In the genomic region with DNA sequence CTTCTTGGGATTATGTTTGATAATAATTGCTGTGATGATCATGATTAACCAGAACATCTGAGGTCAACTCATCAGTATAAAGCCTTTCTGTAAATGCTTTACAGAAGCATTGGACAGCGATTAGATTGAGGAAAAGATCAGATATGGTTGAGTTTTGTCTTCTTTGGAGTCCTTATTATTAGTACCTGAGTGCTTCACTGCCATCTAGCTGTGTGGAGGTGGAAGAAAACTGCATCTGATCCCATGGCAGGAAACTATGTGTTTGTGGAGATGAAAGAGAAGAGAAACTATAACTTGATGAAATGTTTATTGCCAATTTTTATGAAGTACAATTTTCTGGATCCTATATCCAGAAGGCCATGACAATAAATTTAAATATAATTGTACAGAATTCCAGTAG, we compare ENCODE assay signal across 15 cellular contexts. TPM values are rescaled to one million over a fixed set of nuclear protein-coding genes. Genes with fewer than 3 reads are reported as not detected.
DNase-seq lines count a peak whose midpoint lies in the region; TF ChIP-seq lines count a peak whose summit lies in the region.
"Had no signal": no experiment of that assay in that cellular context is flagged by ENCODE, and none has a peak within 500 bp of the region (broad histone marks: within the 10 kb centered on the region; RNA-seq: fewer than 3 reads in every experiment).

No MANE protein-coding gene starts in this region.

- H3K27me3 ChIP-seq in trophoblast cell (ENCODE audit: insufficient read depth, low read length), result no peaks in the 10 kb centered on the region
- H3K27me3 ChIP-seq: BLaER1 treated with 17β-estradiol and CSF1 and Interleukin-3, amounts not matched to agents 10 nM and 100 nM; cardiac muscle cell had no signal

- no peak overlapping the region for H2AK5ac ChIP-seq in trophoblast cell (ENCODE audit: low read length)

- in situ Hi-C loops in ACHN (cut with HindIII; ENCODE audit: low pct_ligation_motif_present, low pct_unique_long_range_greater_than_20kb, low sequenced_read_pairs), result no loop called here
- in situ Hi-C loops in astrocyte of the spinal cord (cut with HindIII; ENCODE audit: low sequenced_read_pairs), result no loop called here

- H3K23ac ChIP-seq in trophoblast cell (ENCODE audit: low read length), result no peak overlapping the region

- no peaks in the 10 kb centered on the region for H3K79me2 ChIP-seq in trophoblast cell (ENCODE audit: control insufficient read depth, insufficient read depth, low read length, poor library complexity)

- no peak overlapping the region for H4K91ac ChIP-seq in trophoblast cell (ENCODE audit: low read depth, low read length)

- H3K4me1 ChIP-seq in trophoblast cell (ENCODE audit: control insufficient read depth in 1 of 2, insufficient read depth in 2 of 2, low read length in 2 of 2), result no peaks in the 10 kb centered on the region
- H3K4me1 ChIP-seq: BLaER1 treated with 17β-estradiol and CSF1 and Interleukin-3, amounts not matched to agents 10 nM and 100 nM had no signal

- H2BK120ac ChIP-seq in trophoblast cell (ENCODE audit: insufficient read depth, low read length, poor library complexity), result no peak overlapping the region

- H3K9me3 ChIP-seq in trophoblast cell (ENCODE audit: insufficient read depth, low read depth, low read length), result peaks cover 27% of the 10 kb centered on the region
- H3K9me3 ChIP-seq: neutrophil had no signal

- TF ChIP-seq CTCF in GM12864 (IDR thresholded peaks at IDR 0.05; ENCODE audit: low read depth, low read length, missing control alignments), result peak; percentile 15
- peak; percentile 25 for TF ChIP-seq CTCF in astrocyte of the spinal cord (IDR thresholded peaks at IDR 0.05; ENCODE audit: low read depth, low read length)

- WGBS in trophoblast cell (ENCODE audit: extremely low coverage, insufficient coverage, insufficient read length), result no CpG with 5 or more reads among the region's 1 CpG

- H3K4ac ChIP-seq in trophoblast cell (ENCODE audit: low read depth, low read length), result no peak overlapping the region

- H3K4me3 ChIP-seq in GM12864 (ENCODE audit: low read depth, low read length), result no peak overlapping the region
- no peak overlapping the region for H3K4me3 ChIP-seq in astrocyte of the spinal cord (ENCODE audit: low read depth, low read length)
- H3K4me3 ChIP-seq in trophoblast cell (ENCODE audit: low read depth, low read length), result no peak overlapping the region
- H3K4me3 ChIP-seq: BLaER1 treated with 17β-estradiol and CSF1 and Interleukin-3, amounts not matched to agents 10 nM and 100 nM; cardiac muscle cell had no signal

- H3K79me1 ChIP-seq in trophoblast cell (ENCODE audit: low read length), result no peaks in the 10 kb centered on the region

- no peak overlapping the region for H3K14ac ChIP-seq in trophoblast cell (ENCODE audit: low read length)

- H3K18ac ChIP-seq in trophoblast cell (ENCODE audit: low read length), result no peak overlapping the region

- no peak overlapping the region for H4K8ac ChIP-seq in trophoblast cell (ENCODE audit: low read depth, low read length)

- no peaks in the 10 kb centered on the region for H3K36me3 ChIP-seq in trophoblast cell (ENCODE audit: control insufficient read depth in 1 of 2, insufficient read depth in 2 of 2, low read length in 2 of 2)
- H3K36me3 ChIP-seq: BLaER1 treated with 17β-estradiol and CSF1 and Interleukin-3, amounts not matched to agents 10 nM and 100 nM; cardiac muscle cell; neutrophil had no signal

- no peak overlapping the region for H4K12ac ChIP-seq in trophoblast cell (ENCODE audit: low read depth, low read length)

- H2AFZ ChIP-seq in trophoblast cell (ENCODE audit: insufficient read depth, low read length, poor library complexity), result no peak overlapping the region

- H3K9ac ChIP-seq in trophoblast cell (ENCODE audit: low read length), result no peak overlapping the region
- H3K9ac ChIP-seq: BLaER1 treated with 17β-estradiol and CSF1 and Interleukin-3, amounts not matched to agents 10 nM and 100 nM had no signal

- DNase-seq in ACHN (peak; percentile 22), GM12864 (ENCODE audit: low read depth) (no peak), NAMALWA (ENCODE audit: low spot score) (peak; percentile 43), astrocyte of the spinal cord (ENCODE audit: low read depth, low spot score) (no peak), NCI-H1436 (lab: John Stamatoyannopoulos, UW) (no peak), DMS153 treated with DMSO at 0.1 percent for 48 hours (lab: John Stamatoyannopoulos, UW; ENCODE audit: unreplicated experiment) (no peak), trophoblast cell (no peak), NCI-H510A (lab: John Stamatoyannopoulos, UW) (no peak)
- DNase-seq: activated CD4-positive, alpha-beta T cell treated with anti-CD3 and anti-CD28 coated beads, Interleukin-2, amount 10 ng/mL, durations not matched to agents 7 days and 5 days; hippocampal formation; NCI-H146; NCI-H524 treated with DMSO at 0.1 percent for 48 hours had no signal

- H3K27ac ChIP-seq in trophoblast cell (ENCODE audit: low read depth, low read length), result no peak overlapping the region
- H3K27ac ChIP-seq: BLaER1 treated with 17β-estradiol and CSF1 and Interleukin-3, amounts not matched to agents 10 nM and 100 nM; cardiac muscle cell; neutrophil had no signal

- no peak overlapping the region for H2BK12ac ChIP-seq in trophoblast cell (ENCODE audit: low read length)

- H2BK5ac ChIP-seq in trophoblast cell (ENCODE audit: low read depth, low read length, poor library complexity), result no peak overlapping the region

- H3K4me2 ChIP-seq in trophoblast cell (ENCODE audit: low read length), result no peak overlapping the region
- H3K4me2 ChIP-seq: BLaER1 treated with 17β-estradiol and CSF1 and Interleukin-3, amounts not matched to agents 10 nM and 100 nM had no signal

RNA-seq across cellular contexts. Expression of gene FLG2, which starts 11.4 kb away (rescaled TPM):
- polyA plus RNA-seq in trophoblast cell (2013), result not detected in 2 replicates
- polyA plus RNA-seq: cardiac muscle cell had no signal

RNA-seq across cellular contexts. Expression of gene FLG, which starts 23.4 kb away (rescaled TPM):
- polyA plus RNA-seq in trophoblast cell (2013), result not detected in 2 replicates
- polyA plus RNA-seq: cardiac muscle cell had no signal

Comparison
In these comparisons a context has a peak if more than half of its experiments do, and no peak if none do; other contexts are left out.
1. DNase-seq: peak in ACHN (single experiment) and NAMALWA (single experiment); none in GM12864 (single experiment), astrocyte of the spinal cord (single experiment), NCI-H1436 (single experiment), DMS153 treated with DMSO at 0.1 percent for 48 hours (single experiment), trophoblast cell (0 of 2) and NCI-H510A (single experiment).